Comparison of ENCODE assay signal across 2 cellular contexts in the genomic region with DNA sequence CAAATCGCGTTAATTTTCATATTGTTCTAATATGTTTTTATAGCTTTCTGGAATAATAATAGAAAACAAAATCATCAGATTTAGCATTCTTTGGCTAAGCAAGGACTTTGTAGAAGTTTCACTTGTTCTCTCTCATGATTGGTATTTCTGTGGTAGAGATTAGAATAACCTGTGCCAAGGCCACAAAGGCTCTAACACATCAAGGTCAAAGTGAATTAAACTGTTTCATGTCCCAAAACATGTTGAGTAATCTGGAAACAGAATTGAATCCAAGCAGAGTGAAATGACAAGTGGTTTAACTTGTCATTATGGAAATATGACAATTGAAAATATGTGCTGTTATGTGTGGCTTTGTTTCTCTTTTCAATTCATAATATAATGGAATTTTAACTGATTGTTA.
TF ChIP-seq lines count a peak whose summit lies in the region.

No MANE protein-coding gene starts in this region.

TF ChIP-seq in liver, 16 proteins besides CTCF, POLR2A, EP300 and RAD21 (continued from another document):
- TF ChIP-seq, protein P1, sequence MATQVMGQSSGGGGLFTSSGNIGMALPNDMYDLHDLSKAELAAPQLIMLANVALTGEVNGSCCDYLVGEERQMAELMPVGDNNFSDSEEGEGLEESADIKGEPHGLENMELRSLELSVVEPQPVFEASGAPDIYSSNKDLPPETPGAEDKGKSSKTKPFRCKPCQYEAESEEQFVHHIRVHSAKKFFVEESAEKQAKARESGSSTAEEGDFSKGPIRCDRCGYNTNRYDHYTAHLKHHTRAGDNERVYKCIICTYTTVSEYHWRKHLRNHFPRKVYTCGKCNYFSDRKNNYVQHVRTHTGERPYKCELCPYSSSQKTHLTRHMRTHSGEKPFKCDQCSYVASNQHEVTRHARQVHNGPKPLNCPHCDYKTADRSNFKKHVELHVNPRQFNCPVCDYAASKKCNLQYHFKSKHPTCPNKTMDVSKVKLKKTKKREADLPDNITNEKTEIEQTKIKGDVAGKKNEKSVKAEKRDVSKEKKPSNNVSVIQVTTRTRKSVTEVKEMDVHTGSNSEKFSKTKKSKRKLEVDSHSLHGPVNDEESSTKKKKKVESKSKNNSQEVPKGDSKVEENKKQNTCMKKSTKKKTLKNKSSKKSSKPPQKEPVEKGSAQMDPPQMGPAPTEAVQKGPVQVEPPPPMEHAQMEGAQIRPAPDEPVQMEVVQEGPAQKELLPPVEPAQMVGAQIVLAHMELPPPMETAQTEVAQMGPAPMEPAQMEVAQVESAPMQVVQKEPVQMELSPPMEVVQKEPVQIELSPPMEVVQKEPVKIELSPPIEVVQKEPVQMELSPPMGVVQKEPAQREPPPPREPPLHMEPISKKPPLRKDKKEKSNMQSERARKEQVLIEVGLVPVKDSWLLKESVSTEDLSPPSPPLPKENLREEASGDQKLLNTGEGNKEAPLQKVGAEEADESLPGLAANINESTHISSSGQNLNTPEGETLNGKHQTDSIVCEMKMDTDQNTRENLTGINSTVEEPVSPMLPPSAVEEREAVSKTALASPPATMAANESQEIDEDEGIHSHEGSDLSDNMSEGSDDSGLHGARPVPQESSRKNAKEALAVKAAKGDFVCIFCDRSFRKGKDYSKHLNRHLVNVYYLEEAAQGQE (IDR thresholded peaks at IDR 0.05), result peak; percentile 13
- TF ChIP-seq SP1 (IDR thresholded peaks at IDR 0.05) (no peak), HNF4A (conservative IDR thresholded peaks at IDR 0.05) (peak in 1 of 2 donors; percentile 55), EGR1 (IDR thresholded peaks at IDR 0.05; ENCODE audit: low read depth in 2 of 2) (no peak), RXRA (IDR thresholded peaks at IDR 0.05) (peak in 1 of 2 donors; percentile 52)

TF ChIP-seq in SK-N-SH, 30 proteins besides CTCF, POLR2A, EP300 and RAD21:
- TF ChIP-seq, protein P2, sequence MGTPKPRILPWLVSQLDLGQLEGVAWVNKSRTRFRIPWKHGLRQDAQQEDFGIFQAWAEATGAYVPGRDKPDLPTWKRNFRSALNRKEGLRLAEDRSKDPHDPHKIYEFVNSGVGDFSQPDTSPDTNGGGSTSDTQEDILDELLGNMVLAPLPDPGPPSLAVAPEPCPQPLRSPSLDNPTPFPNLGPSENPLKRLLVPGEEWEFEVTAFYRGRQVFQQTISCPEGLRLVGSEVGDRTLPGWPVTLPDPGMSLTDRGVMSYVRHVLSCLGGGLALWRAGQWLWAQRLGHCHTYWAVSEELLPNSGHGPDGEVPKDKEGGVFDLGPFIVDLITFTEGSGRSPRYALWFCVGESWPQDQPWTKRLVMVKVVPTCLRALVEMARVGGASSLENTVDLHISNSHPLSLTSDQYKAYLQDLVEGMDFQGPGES (IDR thresholded peaks at IDR 0.05; ENCODE audit: low read depth, low read length), result no peak
- TF ChIP-seq CHD2 (IDR thresholded peaks at IDR 0.05; ENCODE audit: low read length, partially characterized antibody), result no peak
- TF ChIP-seq NRF1 (IDR thresholded peaks at IDR 0.05; ENCODE audit: low read depth, low read length), result no peak
- TF ChIP-seq MEF2A (IDR thresholded peaks at IDR 0.05; ENCODE audit: borderline replicate concordance, low read depth), result no peak
- TF ChIP-seq MXI1 (IDR thresholded peaks at IDR 0.05; ENCODE audit: low read depth, low read length), result no peak
- TF ChIP-seq JUND (IDR thresholded peaks at IDR 0.05), result peak; percentile 67
- TF ChIP-seq GABPA (IDR thresholded peaks at IDR 0.05; ENCODE audit: low read depth), result no peak
- TF ChIP-seq YY1 (IDR thresholded peaks at IDR 0.05; ENCODE audit: low read depth), result no peak
- peak; percentile 26; the same call in 1 of the 2 replicates for TF ChIP-seq TEAD4 (IDR thresholded peaks at IDR 0.05; ENCODE audit: borderline replicate concordance, insufficient read depth)
- peak; percentile 52 for TF ChIP-seq POLR2AphosphoS5 (IDR thresholded peaks at IDR 0.05; ENCODE audit: low read depth, low read length)
- TF ChIP-seq, protein P3, sequence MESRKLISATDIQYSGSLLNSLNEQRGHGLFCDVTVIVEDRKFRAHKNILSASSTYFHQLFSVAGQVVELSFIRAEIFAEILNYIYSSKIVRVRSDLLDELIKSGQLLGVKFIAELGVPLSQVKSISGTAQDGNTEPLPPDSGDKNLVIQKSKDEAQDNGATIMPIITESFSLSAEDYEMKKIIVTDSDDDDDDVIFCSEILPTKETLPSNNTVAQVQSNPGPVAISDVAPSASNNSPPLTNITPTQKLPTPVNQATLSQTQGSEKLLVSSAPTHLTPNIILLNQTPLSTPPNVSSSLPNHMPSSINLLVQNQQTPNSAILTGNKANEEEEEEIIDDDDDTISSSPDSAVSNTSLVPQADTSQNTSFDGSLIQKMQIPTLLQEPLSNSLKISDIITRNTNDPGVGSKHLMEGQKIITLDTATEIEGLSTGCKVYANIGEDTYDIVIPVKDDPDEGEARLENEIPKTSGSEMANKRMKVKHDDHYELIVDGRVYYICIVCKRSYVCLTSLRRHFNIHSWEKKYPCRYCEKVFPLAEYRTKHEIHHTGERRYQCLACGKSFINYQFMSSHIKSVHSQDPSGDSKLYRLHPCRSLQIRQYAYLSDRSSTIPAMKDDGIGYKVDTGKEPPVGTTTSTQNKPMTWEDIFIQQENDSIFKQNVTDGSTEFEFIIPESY (IDR thresholded peaks at IDR 0.05; ENCODE audit: borderline replicate concordance, low read depth), result no peak; the same call in 1 of the 2 replicates
- 0 out of 2 replicates have a peak, but pooled peaks have one; percentile 0 for TF ChIP-seq FOXM1 (IDR thresholded peaks at IDR 0.05; ENCODE audit: low read depth)
- TF ChIP-seq, protein P4, sequence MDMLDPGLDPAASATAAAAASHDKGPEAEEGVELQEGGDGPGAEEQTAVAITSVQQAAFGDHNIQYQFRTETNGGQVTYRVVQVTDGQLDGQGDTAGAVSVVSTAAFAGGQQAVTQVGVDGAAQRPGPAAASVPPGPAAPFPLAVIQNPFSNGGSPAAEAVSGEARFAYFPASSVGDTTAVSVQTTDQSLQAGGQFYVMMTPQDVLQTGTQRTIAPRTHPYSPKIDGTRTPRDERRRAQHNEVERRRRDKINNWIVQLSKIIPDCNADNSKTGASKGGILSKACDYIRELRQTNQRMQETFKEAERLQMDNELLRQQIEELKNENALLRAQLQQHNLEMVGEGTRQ (IDR thresholded peaks at IDR 0.05; ENCODE audit: borderline replicate concordance, low read depth, low read length), result no peak
- TF ChIP-seq EZH2phosphoT487 (IDR thresholded peaks at IDR 0.05; ENCODE audit: borderline replicate concordance, low read depth), result no peak
- TF ChIP-seq RFX5 (IDR thresholded peaks at IDR 0.05; ENCODE audit: low read length), result no peak
- TF ChIP-seq, protein P1 (IDR thresholded peaks at IDR 0.05; ENCODE audit: low read depth, low read length), result no peak
- TF ChIP-seq, protein P5, sequence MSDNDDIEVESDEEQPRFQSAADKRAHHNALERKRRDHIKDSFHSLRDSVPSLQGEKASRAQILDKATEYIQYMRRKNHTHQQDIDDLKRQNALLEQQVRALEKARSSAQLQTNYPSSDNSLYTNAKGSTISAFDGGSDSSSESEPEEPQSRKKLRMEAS (IDR thresholded peaks at IDR 0.05; ENCODE audit: low read depth), result no peak
- TF ChIP-seq, protein P6, sequence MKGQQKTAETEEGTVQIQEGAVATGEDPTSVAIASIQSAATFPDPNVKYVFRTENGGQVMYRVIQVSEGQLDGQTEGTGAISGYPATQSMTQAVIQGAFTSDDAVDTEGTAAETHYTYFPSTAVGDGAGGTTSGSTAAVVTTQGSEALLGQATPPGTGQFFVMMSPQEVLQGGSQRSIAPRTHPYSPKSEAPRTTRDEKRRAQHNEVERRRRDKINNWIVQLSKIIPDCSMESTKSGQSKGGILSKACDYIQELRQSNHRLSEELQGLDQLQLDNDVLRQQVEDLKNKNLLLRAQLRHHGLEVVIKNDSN (IDR thresholded peaks at IDR 0.05; ENCODE audit: borderline replicate concordance, low read depth), result no peak
- TF ChIP-seq ELF1 (IDR thresholded peaks at IDR 0.05), result no peak
- no peak for TF ChIP-seq SIN3A (IDR thresholded peaks at IDR 0.05; ENCODE audit: borderline replicate concordance, low read depth, low read length)
- peak; percentile 71 for TF ChIP-seq NFIC (IDR thresholded peaks at IDR 0.05; ENCODE audit: borderline replicate concordance)
- no peak for TF ChIP-seq FOXJ3 (CRISPR knock-in tag; IDR thresholded peaks at IDR 0.05)
- no peak for TF ChIP-seq RCOR1 (IDR thresholded peaks at IDR 0.05; ENCODE audit: low read length)
- no peak for TF ChIP-seq SMC3 (IDR thresholded peaks at IDR 0.05; ENCODE audit: low read depth, low read length)
- no peak for TF ChIP-seq TAF1 (IDR thresholded peaks at IDR 0.05; ENCODE audit: borderline replicate concordance, low read depth, low read length)
- TF ChIP-seq, protein P7, sequence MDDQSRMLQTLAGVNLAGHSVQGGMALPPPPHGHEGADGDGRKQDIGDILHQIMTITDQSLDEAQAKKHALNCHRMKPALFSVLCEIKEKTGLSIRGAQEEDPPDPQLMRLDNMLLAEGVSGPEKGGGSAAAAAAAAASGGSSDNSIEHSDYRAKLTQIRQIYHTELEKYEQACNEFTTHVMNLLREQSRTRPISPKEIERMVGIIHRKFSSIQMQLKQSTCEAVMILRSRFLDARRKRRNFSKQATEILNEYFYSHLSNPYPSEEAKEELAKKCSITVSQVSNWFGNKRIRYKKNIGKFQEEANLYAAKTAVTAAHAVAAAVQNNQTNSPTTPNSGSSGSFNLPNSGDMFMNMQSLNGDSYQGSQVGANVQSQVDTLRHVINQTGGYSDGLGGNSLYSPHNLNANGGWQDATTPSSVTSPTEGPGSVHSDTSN (IDR thresholded peaks at IDR 0.05), result peak; percentile 94
- no peak for TF ChIP-seq GATA2 (CRISPR knock-in tag; IDR thresholded peaks at IDR 0.05)
- no peak for TF ChIP-seq RXRA (IDR thresholded peaks at IDR 0.05; ENCODE audit: borderline replicate concordance, low read depth)
- peak; percentile 92 for TF ChIP-seq TCF12 (IDR thresholded peaks at IDR 0.05)
- peak; percentile 25; the same call in 1 of the 2 replicates for TF ChIP-seq FOSL2 (IDR thresholded peaks at IDR 0.05; ENCODE audit: borderline replicate concordance, low read depth)
